Comparison of ENCODE assay signal across 12 cellular contexts in genomic region chr2:8000861-8001260, GRCh38.
DNase-seq lines count a peak whose midpoint lies in the region; ATAC-seq and TF ChIP-seq lines count a peak whose summit lies in the region.
"Had no signal": no experiment of that assay in that cellular context is flagged by ENCODE, and none has a peak within 500 bp of the region (broad histone marks: within the 10 kb centered on the region; RNA-seq: fewer than 3 reads in every experiment).

No MANE protein-coding gene starts in this region.

- intact Hi-C loops in left ventricle myocardium inferior (cut with micrococcal nuclease), result no loop called here
- intact Hi-C loops in cardiac septum (cut with DNase I), result loop anchor here (5.0 to 10.0 kb wide), 4 partner anchors 144 to 676 kb away; no protein-coding TSS in a partner anchor
- intact Hi-C loops in transverse colon (cut with DNase I; ENCODE audit: low total_unique reads), result no loop called here
- intact Hi-C loops in thyroid gland (cut with DNase I), result no loop called here

- in situ Hi-C loops in transverse colon (cut with MboI; ENCODE audit: low pct_ligation_motif_present in 1 of 4, low pct_unique_long_range_greater_than_20kb in 1 of 4, low sequenced_read_pairs in 3 of 4), result no loop called here

- H4K20me1 ChIP-seq in MM.1S (ENCODE audit: insufficient read depth, low read length), result no peaks in the 10 kb centered on the region

- DNase-seq in left ventricle myocardium inferior, result no peak
- no peak for DNase-seq in cardiac septum (ENCODE audit: low spot score)
- no peak for DNase-seq in MM.1S
- peak; percentile 22 for DNase-seq in choroid plexus epithelial cell (ENCODE audit: low read depth)
- DNase-seq in transverse colon, result no peak
- DNase-seq in thyroid gland, result no peak
- DNase-seq in NCI-H1417 (lab: John Stamatoyannopoulos, UW), result no peak
- DNase-seq: activated CD4-positive, alpha-beta T cell treated with anti-CD3 and anti-CD28 coated beads, Interleukin-2, amount 50 U/mL, for 48 hours; activated naive CD4-positive, alpha-beta T cell treated with anti-CD3 and anti-CD28 coated beads for 36 hours; NCI-H1930; nephron progenitor cell had no signal

- H3K36me3 ChIP-seq in left ventricle myocardium inferior, result no peaks in the 10 kb centered on the region
- H3K36me3 ChIP-seq in MM.1S (replicated peaks; ENCODE audit: insufficient read depth, low read length), result no peaks in the 10 kb centered on the region
- no peaks in the 10 kb centered on the region for H3K36me3 ChIP-seq in transverse colon
- no peaks in the 10 kb centered on the region for H3K36me3 ChIP-seq in thyroid gland

- no peak overlapping the region for H3K4me2 ChIP-seq in MM.1S (ENCODE audit: low read depth, low read length)

- H3K4me3 ChIP-seq in left ventricle myocardium inferior (no peak overlapping the region), MM.1S (ENCODE audit: low read length) (no peak overlapping the region), choroid plexus epithelial cell (ENCODE audit: low read depth, low read length) (no peak overlapping the region), transverse colon (no peak overlapping the region), thyroid gland (replicated peaks in 1 of 3) (no peak overlapping the region)

- H3K9ac ChIP-seq in MM.1S (ENCODE audit: low read length), result no peak overlapping the region

- no peak for TF ChIP-seq EP300 in transverse colon (IDR thresholded peaks at IDR 0.05; ENCODE audit: low read depth)

- 87 to 100% methylated on average over 1 of the region's 1 CpG for WGBS in transverse colon (ENCODE audit: low coverage in 1 of 2), 2 donors
- WGBS in thyroid gland, 2 donors, result 94 to 100% methylated on average over 1 of the region's 1 CpG

- no peaks in the 10 kb centered on the region for H3K79me2 ChIP-seq in MM.1S (ENCODE audit: low read length)

- peaks cover 17% of the 10 kb centered on the region for H3F3A ChIP-seq in MM.1S (ENCODE audit: insufficient read depth, low read length)

- TF ChIP-seq CTCF in left ventricle myocardium inferior (IDR thresholded peaks at IDR 0.05; ENCODE audit: borderline replicate concordance), result peak; percentile 38
- TF ChIP-seq CTCF in MM.1S (IDR thresholded peaks at IDR 0.05; ENCODE audit: low read length), result peak; percentile 24; the same call in 1 of the 2 replicates
- TF ChIP-seq CTCF in choroid plexus epithelial cell (conservative IDR thresholded peaks at IDR 0.05; ENCODE audit: low read depth, low read length), result peak; percentile 47
- peak in 3 of 5 experiments; percentile 4 to 10 (median 8) for TF ChIP-seq CTCF in transverse colon (IDR thresholded peaks at IDR 0.05)
- TF ChIP-seq CTCF in thyroid gland (IDR thresholded peaks at IDR 0.05), result peak in 1 of 6 experiments; percentile 8

- H3K4me1 ChIP-seq in left ventricle myocardium inferior, result peaks cover 22% of the 10 kb centered on the region
- peaks cover 24% of the 10 kb centered on the region for H3K4me1 ChIP-seq in MM.1S (ENCODE audit: low read length)
- peaks cover 4 to 21% (median 11%) of the 10 kb centered on the region in 4 donors for H3K4me1 ChIP-seq in transverse colon
- no peaks in the 10 kb centered on the region for H3K4me1 ChIP-seq in thyroid gland

- ATAC-seq in GM18907 (IDR thresholded peaks at IDR 0.05; ENCODE audit: unreplicated experiment), result no peak

- TF ChIP-seq POLR2A in transverse colon (IDR thresholded peaks at IDR 0.05) (no peak), thyroid gland (IDR thresholded peaks at IDR 0.05) (no peak)

- H2AFZ ChIP-seq in MM.1S (ENCODE audit: low read length), result no peak overlapping the region

- H3K9me3 ChIP-seq in left ventricle myocardium inferior (replicated peaks), result no peaks in the 10 kb centered on the region
- H3K9me3 ChIP-seq in MM.1S (replicated peaks; ENCODE audit: insufficient read depth, low read length), result no peaks in the 10 kb centered on the region
- H3K9me3 ChIP-seq in transverse colon, result no peaks in the 10 kb centered on the region
- H3K9me3 ChIP-seq in thyroid gland, result no peaks in the 10 kb centered on the region

- no peaks in the 10 kb centered on the region for H3K27me3 ChIP-seq in left ventricle myocardium inferior (ENCODE audit: low read depth)
- no peaks in the 10 kb centered on the region for H3K27me3 ChIP-seq in MM.1S (replicated peaks; ENCODE audit: insufficient read depth, low read length)
- H3K27me3 ChIP-seq in transverse colon, result no peaks in the 10 kb centered on the region
- no peaks in the 10 kb centered on the region for H3K27me3 ChIP-seq in thyroid gland

- H3K27ac ChIP-seq in left ventricle myocardium inferior (replicated peaks) (no peak overlapping the region), MM.1S (ENCODE audit: low read length) (no peak overlapping the region), transverse colon (no peak overlapping the region), thyroid gland (no peak overlapping the region)

- H3K9me2 ChIP-seq in MM.1S (replicated peaks; ENCODE audit: insufficient read depth, low read length), result no peaks in the 10 kb centered on the region
